9 cellular contexts compared by ENCODE assay signal in the genomic region with DNA sequence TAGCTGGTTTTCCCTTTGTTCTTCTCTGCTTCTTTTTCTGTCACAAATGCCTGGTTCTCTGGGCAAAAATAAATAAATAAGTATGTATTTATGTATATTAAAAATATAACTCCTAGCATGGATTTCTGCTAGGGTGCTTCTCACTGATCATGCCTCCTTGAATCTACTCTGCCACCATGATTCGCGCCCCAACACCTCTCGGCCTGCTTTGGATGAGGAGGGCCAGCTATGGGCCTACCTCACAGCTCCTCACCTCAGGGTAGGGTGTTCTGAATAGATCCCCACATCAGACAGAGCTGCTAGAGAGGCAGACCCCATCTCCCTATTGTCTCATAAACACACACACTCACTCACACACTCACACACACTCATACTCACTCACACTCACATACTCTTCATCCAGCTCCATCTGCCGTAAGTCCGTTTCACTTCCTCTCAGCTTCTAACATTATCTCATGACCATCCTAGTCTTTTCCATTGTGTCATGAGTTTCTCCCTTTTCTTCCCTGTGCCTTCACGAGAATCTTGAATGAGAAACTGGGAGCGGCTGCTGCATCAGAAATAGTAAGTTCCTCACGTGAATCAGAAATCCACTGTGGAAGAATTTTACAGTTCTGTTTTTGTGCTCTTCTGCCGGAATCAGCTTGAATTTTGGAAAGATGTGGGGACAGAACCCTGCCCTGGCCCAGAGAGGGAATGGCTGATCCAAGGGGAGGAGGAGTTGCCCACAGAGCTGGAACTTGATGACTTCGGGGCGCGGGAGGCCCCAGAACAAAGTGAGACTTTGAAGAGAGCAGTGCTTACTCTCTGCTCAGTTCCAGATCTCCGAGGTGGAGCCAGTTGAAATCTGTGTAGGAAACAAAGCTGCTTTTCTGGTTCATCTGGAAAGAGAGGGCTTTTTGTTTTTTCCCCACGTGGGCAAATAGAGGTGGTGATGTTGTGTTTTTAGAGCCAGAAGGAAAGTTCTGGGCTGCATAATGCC. TPM values are rescaled to one million over a fixed set of nuclear protein-coding genes. Genes with fewer than 3 reads are reported as not detected.
DNase-seq lines count a peak whose midpoint lies in the region; ATAC-seq and TF ChIP-seq lines count a peak whose summit lies in the region.
"Had no signal": no experiment of that assay in that cellular context is flagged by ENCODE, and none has a peak within 500 bp of the region (broad histone marks: within the 10 kb centered on the region; RNA-seq: fewer than 3 reads in every experiment).

No MANE protein-coding gene starts in this region.

- no peak for DNase-seq in CD14-positive monocyte (ENCODE audit: low spot score)
- no peak for DNase-seq in activated T-helper 1 cell treated with anti-CD3 and anti-CD28 coated beads, Interleukin-12 subunit alpha, Interleukin-12 subunit beta, Interleukin-2, Interleukin-4 antibody, amounts not matched to agents 30 ng/mL and 10 ng/mL and 1 ng/mL, durations not matched to agents 14 hours and 24 hours and 36 hours (ENCODE audit: low spot score)
- no peak for DNase-seq in left ventricle myocardium superior
- peak; percentile 75 for DNase-seq in prostate gland (ENCODE audit: low spot score)
- no peak for DNase-seq in NCI-H1436 treated with DMSO at 0.1 percent for 48 hours (lab: John Stamatoyannopoulos, UW)
- no peak for DNase-seq in activated T-cell treated with anti-CD3 and anti-CD28 coated beads, Interleukin-2, amount 50 U/mL, for 72 hours
- no peak for DNase-seq in NCI-H82 treated with DMSO at 0.1 percent for 48 hours (lab: John Stamatoyannopoulos, UW; ENCODE audit: unreplicated experiment)
- DNase-seq: activated naive CD4-positive, alpha-beta T cell treated with anti-CD3 and anti-CD28 coated beads, Interleukin-2, amount 10 ng/mL, durations not matched to agents 7 days and 5 days had no signal

- peaks cover 0 to 5% (median 4%) of the 10 kb centered on the region in 3 donors for H3K27me3 Mint-ChIP-seq in CD14-positive monocyte (ENCODE audit: low read depth in 3 of 3)
- no peaks in the 10 kb centered on the region for H3K27me3 Mint-ChIP-seq in activated T-helper 1 cell treated with anti-CD3 and anti-CD28 coated beads, Interleukin-12 subunit alpha, Interleukin-12 subunit beta, Interleukin-2, Interleukin-4 antibody, amounts not matched to agents 30 ng/mL and 10 ng/mL and 1 ng/mL, durations not matched to agents 14 hours and 24 hours and 36 hours (ENCODE audit: insufficient read depth)
- no peaks in the 10 kb centered on the region for H3K27me3 Mint-ChIP-seq in activated T-cell treated with anti-CD3 and anti-CD28 coated beads, Interleukin-2, amount 50 U/mL, for 72 hours (ENCODE audit: low read depth)
- H3K27me3 Mint-ChIP-seq: activated naive CD4-positive, alpha-beta T cell treated with anti-CD3 and anti-CD28 coated beads, Interleukin-2, amount 10 ng/mL, durations not matched to agents 7 days and 5 days had no signal

- peak overlapping the region; percentile 6 to 29 for H3K4me3 ChIP-seq in prostate gland

- peaks cover 16 to 35% of the 10 kb centered on the region in 2 donors for H3K36me3 Mint-ChIP-seq in CD14-positive monocyte
- H3K36me3 Mint-ChIP-seq in activated T-helper 1 cell treated with anti-CD3 and anti-CD28 coated beads, Interleukin-12 subunit alpha, Interleukin-12 subunit beta, Interleukin-2, Interleukin-4 antibody, amounts not matched to agents 30 ng/mL and 10 ng/mL and 1 ng/mL, durations not matched to agents 14 hours and 24 hours and 36 hours (ENCODE audit: low read depth), result peaks cover 21% of the 10 kb centered on the region
- no peaks in the 10 kb centered on the region for H3K36me3 Mint-ChIP-seq in activated T-cell treated with anti-CD3 and anti-CD28 coated beads, Interleukin-2, amount 50 U/mL, for 72 hours (ENCODE audit: insufficient read depth in 2 of 2)

- H3K4me1 Mint-ChIP-seq in CD14-positive monocyte, result peaks cover 31% of the 10 kb centered on the region
- H3K4me1 Mint-ChIP-seq in activated T-helper 1 cell treated with anti-CD3 and anti-CD28 coated beads, Interleukin-12 subunit alpha, Interleukin-12 subunit beta, Interleukin-2, Interleukin-4 antibody, amounts not matched to agents 30 ng/mL and 10 ng/mL and 1 ng/mL, durations not matched to agents 14 hours and 24 hours and 36 hours (ENCODE audit: low read depth), result peaks cover 37% of the 10 kb centered on the region
- H3K4me1 Mint-ChIP-seq in activated T-cell treated with anti-CD3 and anti-CD28 coated beads, Interleukin-2, amount 50 U/mL, for 72 hours (ENCODE audit: low read depth), result peaks cover 30% of the 10 kb centered on the region

- no peaks in the 10 kb centered on the region for H3K9me3 Mint-ChIP-seq in CD14-positive monocyte
- no peaks in the 10 kb centered on the region for H3K9me3 Mint-ChIP-seq in activated T-helper 1 cell treated with anti-CD3 and anti-CD28 coated beads, Interleukin-12 subunit alpha, Interleukin-12 subunit beta, Interleukin-2, Interleukin-4 antibody, amounts not matched to agents 30 ng/mL and 10 ng/mL and 1 ng/mL, durations not matched to agents 14 hours and 24 hours and 36 hours
- H3K9me3 Mint-ChIP-seq in activated T-cell treated with anti-CD3 and anti-CD28 coated beads, Interleukin-2, amount 50 U/mL, for 72 hours, result no peaks in the 10 kb centered on the region
- H3K9me3 Mint-ChIP-seq: activated naive CD4-positive, alpha-beta T cell treated with anti-CD3 and anti-CD28 coated beads, Interleukin-2, amount 10 ng/mL, durations not matched to agents 7 days and 5 days had no signal

- peak overlapping the region in 6 of 7 donors; percentile 5 to 78 (median 33) for H3K27ac Mint-ChIP-seq in CD14-positive monocyte
- peak overlapping the region; percentile 1 for H3K27ac Mint-ChIP-seq in activated T-helper 1 cell treated with anti-CD3 and anti-CD28 coated beads, Interleukin-12 subunit alpha, Interleukin-12 subunit beta, Interleukin-2, Interleukin-4 antibody, amounts not matched to agents 30 ng/mL and 10 ng/mL and 1 ng/mL, durations not matched to agents 14 hours and 24 hours and 36 hours
- no peak overlapping the region for H3K27ac Mint-ChIP-seq in activated T-cell treated with anti-CD3 and anti-CD28 coated beads, Interleukin-2, amount 50 U/mL, for 72 hours
- H3K27ac Mint-ChIP-seq: activated naive CD4-positive, alpha-beta T cell treated with anti-CD3 and anti-CD28 coated beads, Interleukin-2, amount 10 ng/mL, durations not matched to agents 7 days and 5 days had no signal

- H3K27me3 ChIP-seq in prostate gland (replicated peaks; ENCODE audit: insufficient read depth), result no peaks in the 10 kb centered on the region

- peak; percentile 28 for TF ChIP-seq POLR2A in prostate gland (IDR thresholded peaks at IDR 0.05)

- no peak overlapping the region for H3K4me3 Mint-ChIP-seq in CD14-positive monocyte
- H3K4me3 Mint-ChIP-seq in activated T-helper 1 cell treated with anti-CD3 and anti-CD28 coated beads, Interleukin-12 subunit alpha, Interleukin-12 subunit beta, Interleukin-2, Interleukin-4 antibody, amounts not matched to agents 30 ng/mL and 10 ng/mL and 1 ng/mL, durations not matched to agents 14 hours and 24 hours and 36 hours, result no peak overlapping the region
- H3K4me3 Mint-ChIP-seq in activated T-cell treated with anti-CD3 and anti-CD28 coated beads, Interleukin-2, amount 50 U/mL, for 72 hours, result no peak overlapping the region
- H3K4me3 Mint-ChIP-seq: activated naive CD4-positive, alpha-beta T cell treated with anti-CD3 and anti-CD28 coated beads, Interleukin-2, amount 10 ng/mL, durations not matched to agents 7 days and 5 days had no signal

- ATAC-seq in left ventricle myocardium superior (peak; percentile 71), GM21381 (IDR thresholded peaks at IDR 0.05; ENCODE audit: unreplicated experiment) (no peak)
- no peak for ATAC-seq in activated T-cell treated with anti-CD3 and anti-CD28 coated beads, Interleukin-2, amount 50 U/mL, for 72 hours (replicated peaks in 1 of 2)

- H3K9me3 ChIP-seq in prostate gland, result no peaks in the 10 kb centered on the region

- intact Hi-C loops in CD14-positive monocyte (cut with micrococcal nuclease), result no loop called here
- intact Hi-C loops in activated T-helper 1 cell treated with anti-CD3 and anti-CD28 coated beads, Interleukin-12 subunit alpha, Interleukin-12 subunit beta, Interleukin-2, Interleukin-4 antibody, amounts not matched to agents 30 ng/mL and 10 ng/mL and 1 ng/mL, durations not matched to agents 14 hours and 24 hours and 36 hours (cut with micrococcal nuclease), result no loop called here
- intact Hi-C loops in left ventricle myocardium superior (cut with micrococcal nuclease), result no loop called here
- intact Hi-C loops in prostate gland (cut with DNase I), result no loop called here

- no peaks in the 10 kb centered on the region for H3K36me3 ChIP-seq in prostate gland

- TF ChIP-seq CTCF in CD14-positive monocyte (IDR thresholded peaks at IDR 0.05) (no peak), prostate gland (IDR thresholded peaks at IDR 0.05) (no peak)

- H3K4me1 ChIP-seq in prostate gland (replicated peaks), result no peaks in the 10 kb centered on the region

- H3K27ac ChIP-seq in prostate gland, result peak overlapping the region; percentile 84 to 90

- WGBS in prostate gland, result 50% methylated on average over 14 of the region's 14 CpGs

RNA-seq across cellular contexts. Expression of gene ANXA4, which starts 20.9 kb away (rescaled TPM):
- 10 to 100 TPM; 64.7 to 95.7 TPM for polyA plus RNA-seq in CD14-positive monocyte
- total RNA-seq in activated T-helper 1 cell treated with anti-CD3 and anti-CD28 coated beads, Interleukin-12 subunit alpha, Interleukin-12 subunit beta, Interleukin-2, Interleukin-4 antibody, amounts not matched to agents 30 ng/mL and 10 ng/mL and 1 ng/mL, durations not matched to agents 14 hours and 24 hours and 36 hours, result 36.2 and 38.0 TPM in 2 replicates
- total RNA-seq in left ventricle myocardium superior (24.7 TPM), prostate gland (10 to 100 TPM; 37.7 to 40.1 TPM)
- 10 to 100 TPM; 25.3 to 30.2 TPM for total RNA-seq in activated T-cell treated with anti-CD3 and anti-CD28 coated beads, Interleukin-2, amount 50 U/mL, for 72 hours
